13 cellular contexts compared by ENCODE assay signal in genomic region chr10:60299961-60300883, GRCh38.
DNase-seq lines count a peak whose midpoint lies in the region; ATAC-seq and TF ChIP-seq lines count a peak whose summit lies in the region.
"Had no signal": no experiment of that assay in that cellular context is flagged by ENCODE, and none has a peak within 500 bp of the region (broad histone marks: within the 10 kb centered on the region; RNA-seq: fewer than 3 reads in every experiment).

No MANE protein-coding gene starts in this region.

- H3K36me3 ChIP-seq in esophagus muscularis mucosa = no peaks in the 10 kb centered on the region
- no peaks in the 10 kb centered on the region for H3K36me3 ChIP-seq in upper lobe of right lung

- H3K9me3 ChIP-seq in esophagus muscularis mucosa (no peaks in the 10 kb centered on the region), upper lobe of right lung (no peaks in the 10 kb centered on the region)

- ATAC-seq in upper lobe of right lung (peak; percentile 61), HG02885 (IDR thresholded peaks at IDR 0.05; ENCODE audit: poor library complexity, unreplicated experiment) (no peak), GM18502 (IDR thresholded peaks at IDR 0.05; ENCODE audit: poor library complexity, unreplicated experiment) (no peak)
- ATAC-seq: Panc1 had no signal

- no peak for TF ChIP-seq EP300 in esophagus muscularis mucosa (IDR thresholded peaks at IDR 0.05)

- intact Hi-C loops in esophagus muscularis mucosa (cut with DNase I) = no loop called here
- intact Hi-C loops in upper lobe of right lung (cut with DNase I) = no loop called here

- H3K4me1 ChIP-seq in esophagus muscularis mucosa (no peaks in the 10 kb centered on the region), upper lobe of right lung (no peaks in the 10 kb centered on the region)

- H3K4me3 ChIP-seq in esophagus muscularis mucosa = peak overlapping the region; percentile 19 to 31 (median 28)
- H3K4me3 ChIP-seq in upper lobe of right lung = peak overlapping the region; percentile 5

- TF ChIP-seq POLR2A in esophagus muscularis mucosa (IDR thresholded peaks at IDR 0.05; ENCODE audit: low read depth) = no peak

- TF ChIP-seq CTCF in esophagus muscularis mucosa (IDR thresholded peaks at IDR 0.05) (no peak), upper lobe of right lung (IDR thresholded peaks at IDR 0.05) (no peak)

- no peaks in the 10 kb centered on the region for H3K27me3 ChIP-seq in esophagus muscularis mucosa
- H3K27me3 ChIP-seq in upper lobe of right lung = no peaks in the 10 kb centered on the region

- DNase-seq in NCI-H2029 treated with DMSO at 0.1 percent for 48 hours (lab: John Stamatoyannopoulos, UW) = peak; percentile 3
- no peak for DNase-seq in NCI-H2029 (lab: John Stamatoyannopoulos, UW)
- DNase-seq in esophagus muscularis mucosa (ENCODE audit: extremely low spot score) = no peak
- DNase-seq in lung microvascular endothelial cell (ENCODE audit: low read depth in 2 of 2) = peak; percentile 59 to 68
- no peak for DNase-seq in upper lobe of right lung
- DNase-seq in NCI-H526 (lab: John Stamatoyannopoulos, UW) = no peak
- DNase-seq: 8988T; activated CD4-positive, CD25-positive, alpha-beta regulatory T cell treated with anti-CD3 and anti-CD28 coated beads, Interleukin-2, amount 50 U/mL, for 72 hours; activated naive CD8-positive, alpha-beta T cell treated with anti-CD3 and anti-CD28 coated beads, Interleukin-2, amount 10 ng/mL, durations not matched to agents 7 days and 5 days; foreskin fibroblast had no signal

- 74% methylated on average over 11 of the region's 11 CpGs for WGBS in esophagus muscularis mucosa

- H3K27ac ChIP-seq in esophagus muscularis mucosa (replicated peaks in 1 of 4) = peak overlapping the region; percentile 15 to 55 (median 47)
- peak overlapping the region; percentile 44 for H3K27ac ChIP-seq in upper lobe of right lung

Comparison
In these comparisons a context has a peak if more than half of its experiments do, and no peak if none do; other contexts are left out.
1. DNase-seq: peak in NCI-H2029 treated with DMSO at 0.1 percent for 48 hours (single experiment) and lung microvascular endothelial cell (2 of 2); none in NCI-H2029 (single experiment), esophagus muscularis mucosa (single experiment), upper lobe of right lung (single experiment) and NCI-H526 (0 of 2).